16 cellular contexts compared by ENCODE assay signal in the genomic region with DNA sequence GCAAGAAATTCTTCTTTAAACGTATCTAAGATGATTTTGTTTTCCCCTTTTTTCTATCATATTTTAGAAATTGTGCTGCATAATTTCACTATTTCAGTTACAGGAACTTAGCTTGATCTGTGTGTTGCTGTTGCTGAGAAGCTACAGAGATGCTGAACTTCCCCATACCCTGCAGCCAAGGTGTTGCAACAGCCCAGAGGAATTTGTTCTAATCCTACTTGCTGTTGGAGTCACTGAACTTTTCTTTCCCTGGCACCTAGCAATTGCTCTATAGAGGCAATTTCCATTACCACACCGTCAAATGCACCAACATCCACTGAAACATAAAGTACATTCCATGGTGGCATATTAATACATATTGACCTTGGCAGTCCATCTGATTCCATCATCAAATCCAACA.
A peak's percentile ranks its signal among the peaks of the same experiment; 100 is the strongest.
DNase-seq lines count a peak whose midpoint lies in the region; ATAC-seq and TF ChIP-seq lines count a peak whose summit lies in the region.
"Had no signal": no experiment of that assay in that cellular context is flagged by ENCODE, and none has a peak within 500 bp of the region (broad histone marks: within the 10 kb centered on the region; RNA-seq: fewer than 3 reads in every experiment).

No MANE protein-coding gene starts in this region.

- H3K36me3 Mint-ChIP-seq in activated T-helper 1 cell treated with anti-CD3 and anti-CD28 coated beads, Interleukin-12 subunit alpha, Interleukin-12 subunit beta, Interleukin-2, Interleukin-4 antibody, amounts not matched to agents 30 ng/mL and 10 ng/mL and 1 ng/mL, durations not matched to agents 14 hours and 24 hours and 36 hours (ENCODE audit: low read depth): no peaks in the 10 kb centered on the region

- peaks cover under 1% of the 10 kb centered on the region for H3K27me3 Mint-ChIP-seq in activated T-helper 1 cell treated with anti-CD3 and anti-CD28 coated beads, Interleukin-12 subunit alpha, Interleukin-12 subunit beta, Interleukin-2, Interleukin-4 antibody, amounts not matched to agents 30 ng/mL and 10 ng/mL and 1 ng/mL, durations not matched to agents 14 hours and 24 hours and 36 hours (ENCODE audit: insufficient read depth)

- no peaks in the 10 kb centered on the region for H3K79me2 ChIP-seq in GM23248 (ENCODE audit: insufficient read depth)

- no peaks in the 10 kb centered on the region for H3K9me3 ChIP-seq in GM23248 (ENCODE audit: low read depth)
- H3K9me3 ChIP-seq: BLaER1, Peyer's patch had no signal

- H3F3A ChIP-seq in GM23248 (ENCODE audit: insufficient read depth): peaks cover 20% of the 10 kb centered on the region

- no peak overlapping the region for H3K27ac ChIP-seq in GM23248
- H3K27ac ChIP-seq: BLaER1, HL-60, Peyer's patch had no signal

- peaks cover 19% of the 10 kb centered on the region for H3K4me1 ChIP-seq in GM23248 (ENCODE audit: insufficient read depth)
- H3K4me1 ChIP-seq: BLaER1, Peyer's patch had no signal

- DNase-seq in GM23248 (peak; percentile 51), SKM-1 treated with dmso at 0.1 percent for 144 hours (lab: John Stamatoyannopoulos, UW; ENCODE audit: unreplicated experiment) (peak; percentile 21), epithelial cell of esophagus (ENCODE audit: low read depth) (peak; percentile 54), skeletal muscle cell (ENCODE audit: low read depth) (peak; percentile 51), occipital lobe (lab: John Stamatoyannopoulos, UW) (no peak)
- DNase-seq in activated T-helper 1 cell treated with anti-CD3 and anti-CD28 coated beads, Interleukin-12 subunit alpha, Interleukin-12 subunit beta, Interleukin-2, Interleukin-4 antibody, amounts not matched to agents 30 ng/mL and 10 ng/mL and 1 ng/mL, durations not matched to agents 14 hours and 24 hours and 36 hours (ENCODE audit: low spot score): no peak
- DNase-seq: NCI-H1417, NCI-H2029, NCI-H524, Peyer's patch, Right ventricle myocardium superior had no signal

- no peak overlapping the region for H3K4me3 Mint-ChIP-seq in activated T-helper 1 cell treated with anti-CD3 and anti-CD28 coated beads, Interleukin-12 subunit alpha, Interleukin-12 subunit beta, Interleukin-2, Interleukin-4 antibody, amounts not matched to agents 30 ng/mL and 10 ng/mL and 1 ng/mL, durations not matched to agents 14 hours and 24 hours and 36 hours

- H3K4me2 ChIP-seq in GM23248 (ENCODE audit: unreplicated experiment): no peak overlapping the region
- H3K4me2 ChIP-seq: BLaER1 had no signal

- no peaks in the 10 kb centered on the region for H3K9me2 ChIP-seq in GM23248 (ENCODE audit: insufficient read depth)

- no peaks in the 10 kb centered on the region for H3K36me3 ChIP-seq in GM23248 (ENCODE audit: low read depth)
- H3K36me3 ChIP-seq: BLaER1, Peyer's patch had no signal

- peaks cover 3% of the 10 kb centered on the region for H3K9me3 Mint-ChIP-seq in activated T-helper 1 cell treated with anti-CD3 and anti-CD28 coated beads, Interleukin-12 subunit alpha, Interleukin-12 subunit beta, Interleukin-2, Interleukin-4 antibody, amounts not matched to agents 30 ng/mL and 10 ng/mL and 1 ng/mL, durations not matched to agents 14 hours and 24 hours and 36 hours

- intact Hi-C loops in activated T-helper 1 cell treated with anti-CD3 and anti-CD28 coated beads, Interleukin-12 subunit alpha, Interleukin-12 subunit beta, Interleukin-2, Interleukin-4 antibody, amounts not matched to agents 30 ng/mL and 10 ng/mL and 1 ng/mL, durations not matched to agents 14 hours and 24 hours and 36 hours (cut with micrococcal nuclease): no loop called here

- H3K27me3 ChIP-seq in GM23248 (replicated peaks; ENCODE audit: insufficient read depth): no peaks in the 10 kb centered on the region
- H3K27me3 ChIP-seq: BLaER1, Peyer's patch had no signal

- 24 to 26% methylated on average over 2 of the region's 2 CpGs for WGBS in GM23248 (ENCODE audit: low coverage in 1 of 2, low lambda C conversion rate in 2 of 2, missing lambda C conversion rate in 2 of 2), 2 experiments

- H3K27ac Mint-ChIP-seq in activated T-helper 1 cell treated with anti-CD3 and anti-CD28 coated beads, Interleukin-12 subunit alpha, Interleukin-12 subunit beta, Interleukin-2, Interleukin-4 antibody, amounts not matched to agents 30 ng/mL and 10 ng/mL and 1 ng/mL, durations not matched to agents 14 hours and 24 hours and 36 hours: no peak overlapping the region

- no peak overlapping the region for H3K4me3 ChIP-seq in GM23248
- no peak overlapping the region for H3K4me3 ChIP-seq in epithelial cell of esophagus (ENCODE audit: low read length)
- H3K4me3 ChIP-seq in skeletal muscle cell (ENCODE audit: low read depth, low read length): no peak overlapping the region
- H3K4me3 ChIP-seq: BLaER1, Peyer's patch had no signal

- no peak for ATAC-seq in HG03520 (IDR thresholded peaks at IDR 0.05; ENCODE audit: unreplicated experiment)
- ATAC-seq in GM21447 (IDR thresholded peaks at IDR 0.05; ENCODE audit: unreplicated experiment): no peak
- ATAC-seq: SK-N-SH treated with all-trans-retinoic acid at 6 μM for 48 hours had no signal

- H4K20me1 ChIP-seq in GM23248 (ENCODE audit: insufficient read depth): no peaks in the 10 kb centered on the region
- H4K20me1 ChIP-seq: BLaER1 had no signal

- no peak overlapping the region for H3K9ac ChIP-seq in GM23248
- H3K9ac ChIP-seq: BLaER1 had no signal

- in situ Hi-C loops in GM23248 (cut with MboI): no loop called here

- H3K4me1 Mint-ChIP-seq in activated T-helper 1 cell treated with anti-CD3 and anti-CD28 coated beads, Interleukin-12 subunit alpha, Interleukin-12 subunit beta, Interleukin-2, Interleukin-4 antibody, amounts not matched to agents 30 ng/mL and 10 ng/mL and 1 ng/mL, durations not matched to agents 14 hours and 24 hours and 36 hours (ENCODE audit: low read depth): no peaks in the 10 kb centered on the region

- TF ChIP-seq CTCF in epithelial cell of esophagus (IDR thresholded peaks at IDR 0.05; ENCODE audit: insufficient read depth, low read depth, low read length, missing control alignments): no peak

- no peak overlapping the region for H2AFZ ChIP-seq in GM23248

Comparison
In these comparisons a context has a peak if more than half of its experiments do, and no peak if none do; other contexts are left out.
1. DNase-seq: peak in GM23248 (single experiment), SKM-1 treated with dmso at 0.1 percent for 144 hours (single experiment), epithelial cell of esophagus (single experiment) and skeletal muscle cell (single experiment); none in activated T-helper 1 cell treated with anti-CD3 and anti-CD28 coated beads, Interleukin-12 subunit alpha, Interleukin-12 subunit beta, Interleukin-2, Interleukin-4 antibody, amounts not matched to agents 30 ng/mL and 10 ng/mL and 1 ng/mL, durations not matched to agents 14 hours and 24 hours and 36 hours (single experiment) and occipital lobe (single experiment).